Comparison of ENCODE assay signal across 13 cellular contexts in the genomic region with DNA sequence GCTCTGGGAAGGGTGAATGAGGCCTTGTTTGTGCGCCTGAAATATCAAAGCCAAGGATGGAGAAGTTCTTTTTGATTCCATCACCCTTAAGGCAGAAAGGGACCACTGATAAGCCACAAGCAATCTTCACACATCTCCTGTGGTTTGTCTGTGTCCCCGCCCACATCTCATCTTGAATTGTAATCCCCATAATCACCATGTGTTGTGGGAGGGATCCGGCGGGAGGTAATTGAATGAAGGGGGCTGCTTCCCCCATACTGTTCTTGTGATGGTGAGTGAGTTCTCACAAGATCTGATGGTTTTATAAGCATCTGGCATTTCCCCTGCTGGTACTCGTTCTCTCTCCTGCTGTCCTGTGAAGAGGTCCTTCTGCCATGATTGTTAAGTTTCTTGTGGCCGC.
DNase-seq lines count a peak whose midpoint lies in the region; ATAC-seq and TF ChIP-seq lines count a peak whose summit lies in the region.
"Had no signal": no experiment of that assay in that cellular context is flagged by ENCODE, and none has a peak within 500 bp of the region (broad histone marks: within the 10 kb centered on the region; RNA-seq: fewer than 3 reads in every experiment).

No MANE protein-coding gene starts in this region.

- H3K36me3 ChIP-seq in BLaER1 (no peaks in the 10 kb centered on the region), DND-41 (ENCODE audit: insufficient read depth, low read length) (no peaks in the 10 kb centered on the region), skeletal muscle tissue (ENCODE audit: control insufficient read depth in 3 of 3, insufficient read depth in 3 of 3, low read length in 3 of 3) (peaks cover 0 to 2% (median 0%) of the 10 kb centered on the region in 3 donors)

- H3K4me1 ChIP-seq in BLaER1 (peaks cover 41% of the 10 kb centered on the region), DND-41 (ENCODE audit: insufficient read depth, low read length) (no peaks in the 10 kb centered on the region), skeletal muscle tissue (ENCODE audit: control insufficient read depth in 3 of 3, insufficient read depth in 3 of 3, low read length in 3 of 3) (peaks cover 0 to 2% (median 0%) of the 10 kb centered on the region in 3 donors)
- H3K4me1 ChIP-seq: A549 had no signal

- H3K9me3 ChIP-seq in BLaER1 (no peaks in the 10 kb centered on the region), DND-41 (ENCODE audit: insufficient read depth, low read length, severe bottlenecking) (no peaks in the 10 kb centered on the region), skeletal muscle tissue (ENCODE audit: control insufficient read depth in 3 of 3, low read length in 3 of 3) (no peaks in the 10 kb centered on the region)
- H3K9me3 ChIP-seq: A549 had no signal

- peak; percentile 47; the same call in 2 of the 3 replicates for ATAC-seq in DND-41 (ENCODE audit: insufficient read depth, low read depth)
- ATAC-seq in GM21423 (IDR thresholded peaks at IDR 0.05; ENCODE audit: unreplicated experiment): no peak
- ATAC-seq: A549, GM23338 had no signal

- H4K20me1 ChIP-seq in BLaER1 (no peaks in the 10 kb centered on the region), DND-41 (ENCODE audit: insufficient read depth, low read length) (no peaks in the 10 kb centered on the region)

- H3K9ac ChIP-seq in BLaER1 (no peak overlapping the region), DND-41 (ENCODE audit: low read depth, low read length) (no peak overlapping the region), skeletal muscle tissue (ENCODE audit: low read depth in 1 of 3, low read length in 3 of 3) (no peak overlapping the region)

- H3K27ac ChIP-seq in BLaER1 (no peak overlapping the region; the same call in 1 of the 2 replicates), DND-41 (ENCODE audit: low read length) (no peak overlapping the region), skeletal muscle tissue (ENCODE audit: low read depth, low read length) (peak overlapping the region; percentile 23)
- H3K27ac ChIP-seq: A549 had no signal

- no peaks in the 10 kb centered on the region for H3K27me3 ChIP-seq in BLaER1
- no peaks in the 10 kb centered on the region for H3K27me3 ChIP-seq in DND-41 (ENCODE audit: insufficient read depth, low read length, poor library complexity)
- no peaks in the 10 kb centered on the region for H3K27me3 ChIP-seq in skeletal muscle tissue (ENCODE audit: control insufficient read depth in 3 of 3, insufficient read depth in 3 of 3, low read length in 3 of 3)

- TF ChIP-seq CTCF in DND-41 (IDR thresholded peaks at IDR 0.05; ENCODE audit: borderline replicate concordance, extremely low read depth, low read length, poor library complexity, severe bottlenecking): no peak

- no peak overlapping the region for H2AFZ ChIP-seq in DND-41 (ENCODE audit: low read depth, low read length)
- H2AFZ ChIP-seq: GM23338 had no signal

- H3K79me2 ChIP-seq in DND-41 (ENCODE audit: insufficient read depth, low read length): no peaks in the 10 kb centered on the region

- peak overlapping the region; percentile 69 for H3K4me2 ChIP-seq in BLaER1
- no peak overlapping the region for H3K4me2 ChIP-seq in DND-41 (ENCODE audit: insufficient read depth, low read length)
- H3K4me2 ChIP-seq: A549, GM23338 had no signal

- peak; percentile 18 for DNase-seq in DND-41
- peak; percentile 69 for DNase-seq in NCI-H82 treated with DMSO at 0.1 percent for 48 hours (lab: John Stamatoyannopoulos, UW; ENCODE audit: unreplicated experiment)
- no peak for DNase-seq in activated CD4-positive, CD25-positive, alpha-beta regulatory T cell treated with anti-CD3 and anti-CD28 coated beads, Interleukin-2, amount 50 U/mL, for 72 hours
- DNase-seq: CD4-positive, CD25-positive, alpha-beta regulatory T cell; DMS79; EL; H7; IMR-90 had no signal

- no peak overlapping the region for H3K4me3 ChIP-seq in BLaER1
- no peak overlapping the region for H3K4me3 ChIP-seq in DND-41 (ENCODE audit: low read depth in 1 of 2, low read length in 2 of 2)
- no peak overlapping the region for H3K4me3 ChIP-seq in skeletal muscle tissue (ENCODE audit: low read length in 3 of 3)
- H3K4me3 ChIP-seq: A549, GM23338 had no signal
